In genomic region chr5:98527846-98528245, GRCh38 we compare ENCODE assay signal across 6 cellular contexts.
"Had no signal": no experiment of that assay in that cellular context is flagged by ENCODE, and none has a peak within 500 bp of the region (broad histone marks: within the 10 kb centered on the region; RNA-seq: fewer than 3 reads in every experiment).

No MANE protein-coding gene starts in this region.

- H3K27ac ChIP-seq: GM23248 had no signal

- H3K4me3 ChIP-seq: GM23248, HAP-1, K562 had no signal

- H3K36me3 ChIP-seq: HAP-1 had no signal

- H2AFZ ChIP-seq: GM23248 had no signal

- ATAC-seq: K562 had no signal

- H3K9ac ChIP-seq: GM23248 had no signal

- H3K9me3 ChIP-seq: HAP-1 had no signal

- DNase-seq: GM23248, GOT3, H7, IMR-90 had no signal

- H3K4me1 ChIP-seq: HAP-1 had no signal
